8 cellular contexts compared by ENCODE assay signal in the genomic region with DNA sequence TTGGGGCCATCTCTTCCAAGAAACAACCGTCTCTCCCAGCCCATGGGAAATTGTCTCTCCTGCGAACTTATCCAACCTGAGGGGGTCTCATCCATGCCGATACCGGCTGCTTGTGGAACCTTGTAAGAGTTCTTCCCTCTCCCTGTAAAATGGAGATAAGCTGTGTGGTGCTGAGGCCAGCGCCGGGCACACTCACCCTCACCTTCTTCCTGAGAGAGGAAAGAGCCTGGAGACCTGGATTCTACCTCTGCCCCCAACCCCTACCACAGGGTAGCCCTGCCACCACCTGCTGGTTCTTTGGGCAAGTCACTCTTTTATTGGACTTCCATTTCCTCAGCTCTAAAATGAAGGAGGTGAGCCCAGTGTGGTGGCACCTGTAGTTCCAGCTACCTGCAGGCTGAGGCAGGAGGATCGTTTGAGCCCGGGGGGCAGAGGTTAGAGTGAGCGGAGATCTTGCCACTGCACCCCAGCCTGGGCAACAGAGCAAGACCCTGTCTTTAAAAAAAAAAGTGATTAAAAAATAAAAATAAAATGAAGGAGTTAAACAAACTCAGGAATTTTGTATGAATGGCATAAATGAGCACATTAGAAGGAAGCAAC. TPM values are rescaled to one million over a fixed set of nuclear protein-coding genes. Genes with fewer than 3 reads are reported as not detected.
DNase-seq lines count a peak whose midpoint lies in the region; ATAC-seq, FAIRE-seq and TF ChIP-seq lines count a peak whose summit lies in the region.

No MANE protein-coding gene starts in this region.

- no peak for DNase-seq in activated naive CD4-positive, alpha-beta T cell treated with anti-CD3 and anti-CD28 coated beads for 36 hours
- no peak for DNase-seq in activated naive CD4-positive, alpha-beta T cell treated with anti-CD3 and anti-CD28 coated beads, Interleukin-2, amount 50 U/mL, for 16 hours
- DNase-seq in kidney, result no peak
- no peak for DNase-seq in thoracic aorta (ENCODE audit: low spot score)
- no peak for DNase-seq in EL
- no peak for DNase-seq in T-helper 9 cell
- no peak for DNase-seq in globus pallidus (ENCODE audit: low spot score)

- H3K4me3 ChIP-seq in kidney (ENCODE audit: low read length in 2 of 2) (peak overlapping the region; percentile 75 to 82), thoracic aorta (peak overlapping the region; percentile 73)

- H3K9me3 ChIP-seq in kidney (ENCODE audit: control insufficient read depth in 1 of 2, low read length in 2 of 2) (no peaks in the 10 kb centered on the region), thoracic aorta (no peaks in the 10 kb centered on the region)

- TF ChIP-seq CTCF in kidney (IDR thresholded peaks at IDR 0.05; ENCODE audit: borderline replicate concordance, extremely low read depth, insufficient read depth) (no peak), thoracic aorta (IDR thresholded peaks at IDR 0.05) (no peak)

- H3K9ac ChIP-seq in kidney (ENCODE audit: low read length in 2 of 2), result peak overlapping the region; percentile 17 to 73

- WGBS in adipose tissue, 3 donors, result 35 to 40% (median 37%) methylated on average over 9 of the region's 9 CpGs

- ATAC-seq in thoracic aorta (ENCODE audit: insufficient number of reproducible peaks, low FRiP score, low read depth), result no peak

- H3K27ac ChIP-seq in adipose tissue (ENCODE audit: low read depth, low read length) (peak overlapping the region; percentile 1), kidney (ENCODE audit: low read depth in 2 of 2, low read length in 2 of 2) (peak overlapping the region; percentile 57 to 72), thoracic aorta (peak overlapping the region; percentile 1 to 42)

- peak overlapping the region; percentile 78 for H3K4me3 Mint-ChIP-seq in activated naive CD4-positive, alpha-beta T cell treated with anti-CD3 and anti-CD28 coated beads for 36 hours

- no peaks in the 10 kb centered on the region for H3K36me3 Mint-ChIP-seq in activated naive CD4-positive, alpha-beta T cell treated with anti-CD3 and anti-CD28 coated beads for 36 hours (ENCODE audit: low read depth)

- no peaks in the 10 kb centered on the region for H3K27me3 Mint-ChIP-seq in activated naive CD4-positive, alpha-beta T cell treated with anti-CD3 and anti-CD28 coated beads for 36 hours (ENCODE audit: low read depth)

- no peaks in the 10 kb centered on the region for H3K27me3 ChIP-seq in thoracic aorta (replicated peaks; ENCODE audit: insufficient read depth)

- H3K4me1 Mint-ChIP-seq in activated naive CD4-positive, alpha-beta T cell treated with anti-CD3 and anti-CD28 coated beads for 36 hours (ENCODE audit: low read depth), result peaks cover 13% of the 10 kb centered on the region

- intact Hi-C loops in activated naive CD4-positive, alpha-beta T cell treated with anti-CD3 and anti-CD28 coated beads for 36 hours (cut with micrococcal nuclease), result loop anchor here (2.0 kb wide), 2 partner anchors 53 to 121 kb away; no protein-coding TSS in a partner anchor
- intact Hi-C loops in kidney (cut with DNase I), result no loop called here

- CTCF ChIA-PET in activated naive CD4-positive, alpha-beta T cell treated with anti-CD3 and anti-CD28 coated beads for 36 hours (lab: Charles Lee), result interaction anchor here (0.8 to 1.0 kb wide), 3 partner anchors 44 to 159 kb away, joined by 3 to 5 read pairs (median 4); no protein-coding TSS in a partner anchor

- FAIRE-seq in kidney (lab: Jason Lieb, UNC), result no peak

- no peaks in the 10 kb centered on the region for H3K9me3 Mint-ChIP-seq in activated naive CD4-positive, alpha-beta T cell treated with anti-CD3 and anti-CD28 coated beads for 36 hours

- H3K36me3 ChIP-seq in kidney (ENCODE audit: control insufficient read depth in 1 of 2, insufficient read depth in 2 of 2, low read length in 2 of 2) (no peaks in the 10 kb centered on the region), thoracic aorta (no peaks in the 10 kb centered on the region)

- no peak overlapping the region for H3K27ac Mint-ChIP-seq in activated naive CD4-positive, alpha-beta T cell treated with anti-CD3 and anti-CD28 coated beads for 36 hours

- H3K4me1 ChIP-seq in kidney (ENCODE audit: control insufficient read depth in 1 of 2, insufficient read depth in 1 of 2, low read depth in 1 of 2, low read length in 2 of 2) (peaks cover 6 to 10% of the 10 kb centered on the region in 2 donors), thoracic aorta (ENCODE audit: control insufficient read depth in 1 of 2, low read depth in 2 of 2) (peaks cover 9 to 11% of the 10 kb centered on the region in 2 donors)

RNA-seq across cellular contexts. Expression of a gene that starts 38.4 kb away (rescaled TPM):
- total RNA-seq in activated naive CD4-positive, alpha-beta T cell treated with anti-CD3 and anti-CD28 coated beads for 36 hours, result 100 to 1,000 TPM; 129 to 133 TPM
- 100 to 1,000 TPM; 323 to 822 (median 464) TPM for polyA plus RNA-seq in adipose tissue
- total RNA-seq in kidney, result 1,249 TPM
- polyA plus RNA-seq in kidney (ENCODE audit: insufficient read depth, low read depth, low replicate concordance), result 1,082 TPM
- 1,000 to 10,000 TPM; 1,091 to 1,135 TPM for total RNA-seq in thoracic aorta

Comparison
In these comparisons a context has a peak if more than half of its experiments do, and no peak if none do; other contexts are left out.
1. H3K27ac ChIP-seq: peak in every context shown above with its lines; median percentile 64 in kidney; 22 in thoracic aorta; 1 in adipose tissue.